In genomic region chr14:69320581-69321365, GRCh38 we compare ENCODE assay signal across 16 cellular contexts.
DNase-seq lines count a peak whose midpoint lies in the region; ATAC-seq and TF ChIP-seq lines count a peak whose summit lies in the region.
"Had no signal": no experiment of that assay in that cellular context is flagged by ENCODE, and none has a peak within 500 bp of the region (broad histone marks: within the 10 kb centered on the region; RNA-seq: fewer than 3 reads in every experiment).

No MANE protein-coding gene starts in this region.

- H3K4me3 ChIP-seq in upper lobe of right lung, result no peak overlapping the region
- H3K4me3 ChIP-seq: BLaER1 treated with 17β-estradiol and CSF1 and Interleukin-3, amounts not matched to agents 10 nM and 100 nM had no signal

- DNase-seq in activated naive CD8-positive, alpha-beta T cell treated with anti-CD3 and anti-CD28 coated beads, Interleukin-2, amount 10 ng/mL, durations not matched to agents 7 days and 5 days, result peak; percentile 12
- DNase-seq in activated naive CD8-positive, alpha-beta T cell treated with anti-CD3 and anti-CD28 coated beads for 36 hours, result no peak
- peak; percentile 22 for DNase-seq in activated CD8-positive, alpha-beta memory T cell treated with anti-CD3 and anti-CD28 coated beads, Interleukin-2, amount 50 U/mL, for 48 hours
- DNase-seq in neural crest cell (ENCODE audit: low read depth, low spot score) (no peak), upper lobe of right lung (peak; percentile 50), hypothalamus (lab: John Stamatoyannopoulos, UW) (no peak), D341Med (ENCODE audit: low spot score) (no peak)
- DNase-seq: DMS 273 treated with DMSO at 0.1 percent for 48 hours, HFFc6, Karpas-422, MM.1S, NCI-H1105, NCI-H1694 treated with DMSO at 0.1 percent for 48 hours, NCI-H774 had no signal

- no peaks in the 10 kb centered on the region for H3K27me3 ChIP-seq in upper lobe of right lung
- H3K27me3 ChIP-seq: BLaER1 treated with 17β-estradiol and CSF1 and Interleukin-3, amounts not matched to agents 10 nM and 100 nM had no signal

- peaks cover 6% of the 10 kb centered on the region for H3K4me1 ChIP-seq in upper lobe of right lung

- H3K36me3 Mint-ChIP-seq in activated naive CD8-positive, alpha-beta T cell treated with anti-CD3 and anti-CD28 coated beads, Interleukin-2, amount 10 ng/mL, durations not matched to agents 7 days and 5 days, result no peaks in the 10 kb centered on the region
- H3K36me3 Mint-ChIP-seq in activated naive CD8-positive, alpha-beta T cell treated with anti-CD3 and anti-CD28 coated beads for 36 hours, result no peaks in the 10 kb centered on the region
- H3K36me3 Mint-ChIP-seq in neural crest cell (ENCODE audit: low read depth), result peaks cover 3% of the 10 kb centered on the region

- peaks cover 2% of the 10 kb centered on the region for H3K27me3 Mint-ChIP-seq in activated naive CD8-positive, alpha-beta T cell treated with anti-CD3 and anti-CD28 coated beads, Interleukin-2, amount 10 ng/mL, durations not matched to agents 7 days and 5 days
- peaks cover 2% of the 10 kb centered on the region for H3K27me3 Mint-ChIP-seq in activated naive CD8-positive, alpha-beta T cell treated with anti-CD3 and anti-CD28 coated beads for 36 hours
- H3K27me3 Mint-ChIP-seq in neural crest cell (ENCODE audit: low read depth), result no peaks in the 10 kb centered on the region

- H3K9me3 Mint-ChIP-seq in activated naive CD8-positive, alpha-beta T cell treated with anti-CD3 and anti-CD28 coated beads, Interleukin-2, amount 10 ng/mL, durations not matched to agents 7 days and 5 days, result no peaks in the 10 kb centered on the region
- no peaks in the 10 kb centered on the region for H3K9me3 Mint-ChIP-seq in activated naive CD8-positive, alpha-beta T cell treated with anti-CD3 and anti-CD28 coated beads for 36 hours
- peaks cover 5% of the 10 kb centered on the region for H3K9me3 Mint-ChIP-seq in neural crest cell
- H3K9me3 Mint-ChIP-seq: HFFc6 had no signal

- no peaks in the 10 kb centered on the region for H3K9me3 ChIP-seq in upper lobe of right lung
- H3K9me3 ChIP-seq: BLaER1 treated with 17β-estradiol and CSF1 and Interleukin-3, amounts not matched to agents 10 nM and 100 nM had no signal

- H3K4me1 Mint-ChIP-seq in activated naive CD8-positive, alpha-beta T cell treated with anti-CD3 and anti-CD28 coated beads, Interleukin-2, amount 10 ng/mL, durations not matched to agents 7 days and 5 days, result no peaks in the 10 kb centered on the region
- no peaks in the 10 kb centered on the region for H3K4me1 Mint-ChIP-seq in activated naive CD8-positive, alpha-beta T cell treated with anti-CD3 and anti-CD28 coated beads for 36 hours
- H3K4me1 Mint-ChIP-seq in neural crest cell, result peaks cover 7% of the 10 kb centered on the region

- no peaks in the 10 kb centered on the region for H3K36me3 ChIP-seq in upper lobe of right lung
- H3K36me3 ChIP-seq: BLaER1 treated with 17β-estradiol and CSF1 and Interleukin-3, amounts not matched to agents 10 nM and 100 nM had no signal

- no peak overlapping the region for H3K27ac Mint-ChIP-seq in activated naive CD8-positive, alpha-beta T cell treated with anti-CD3 and anti-CD28 coated beads, Interleukin-2, amount 10 ng/mL, durations not matched to agents 7 days and 5 days
- H3K27ac Mint-ChIP-seq in activated naive CD8-positive, alpha-beta T cell treated with anti-CD3 and anti-CD28 coated beads for 36 hours, result no peak overlapping the region
- H3K27ac Mint-ChIP-seq in neural crest cell (ENCODE audit: unreplicated experiment), result peak overlapping the region; percentile 27
- H3K27ac Mint-ChIP-seq: HFFc6 had no signal

- POLR2A ChIA-PET in activated naive CD8-positive, alpha-beta T cell treated with anti-CD3 and anti-CD28 coated beads, Interleukin-2, amount 10 ng/mL, durations not matched to agents 7 days and 5 days (lab: Charles Lee), result no interaction called here

- ATAC-seq in activated naive CD8-positive, alpha-beta T cell treated with anti-CD3 and anti-CD28 coated beads, Interleukin-2, amount 10 ng/mL, durations not matched to agents 7 days and 5 days (ENCODE audit: low read depth), result no peak
- no peak for ATAC-seq in upper lobe of right lung
- no peak for ATAC-seq in HG03175 (IDR thresholded peaks at IDR 0.05; ENCODE audit: unreplicated experiment)

- no peak overlapping the region for H3K27ac ChIP-seq in upper lobe of right lung
- H3K27ac ChIP-seq: BLaER1 treated with 17β-estradiol and CSF1 and Interleukin-3, amounts not matched to agents 10 nM and 100 nM had no signal

- TF ChIP-seq CTCF in neural crest cell (conservative IDR thresholded peaks at IDR 0.05) (no peak), upper lobe of right lung (IDR thresholded peaks at IDR 0.05) (no peak)

- H3K4me3 Mint-ChIP-seq in activated naive CD8-positive, alpha-beta T cell treated with anti-CD3 and anti-CD28 coated beads, Interleukin-2, amount 10 ng/mL, durations not matched to agents 7 days and 5 days, result no peak overlapping the region
- H3K4me3 Mint-ChIP-seq in activated naive CD8-positive, alpha-beta T cell treated with anti-CD3 and anti-CD28 coated beads for 36 hours, result no peak overlapping the region
- no peak overlapping the region for H3K4me3 Mint-ChIP-seq in neural crest cell
- H3K4me3 Mint-ChIP-seq: HFFc6 had no signal

- intact Hi-C loops in upper lobe of right lung (cut with DNase I), result no loop called here

Comparison
In these comparisons a context has a peak if more than half of its experiments do, and no peak if none do; other contexts are left out.
1. DNase-seq: peak in activated naive CD8-positive, alpha-beta T cell treated with anti-CD3 and anti-CD28 coated beads, Interleukin-2, amount 10 ng/mL, durations not matched to agents 7 days and 5 days (single experiment), activated CD8-positive, alpha-beta memory T cell treated with anti-CD3 and anti-CD28 coated beads, Interleukin-2, amount 50 U/mL, for 48 hours (single experiment) and upper lobe of right lung (single experiment); none in activated naive CD8-positive, alpha-beta T cell treated with anti-CD3 and anti-CD28 coated beads for 36 hours (single experiment), neural crest cell (single experiment), hypothalamus (0 of 51) and D341Med (single experiment).